Comparison of ENCODE assay signal across 14 cellular contexts in genomic region chr10:46087381-46087780, GRCh38. TPM values are rescaled to one million over a fixed set of nuclear protein-coding genes. Genes with fewer than 3 reads are reported as not detected.
"Had no signal": no experiment of that assay in that cellular context is flagged by ENCODE, and none has a peak within 500 bp of the region (broad histone marks: within the 10 kb centered on the region; RNA-seq: fewer than 3 reads in every experiment).

No MANE protein-coding gene starts in this region.

RNA-seq across cellular contexts. Expression of gene MSMB, which starts 41.3 kb away (rescaled TPM):
- total RNA-seq: kidney, kidney epithelial cell, left cardiac atrium, left colon, left ventricle myocardium inferior, left ventricle myocardium superior, liver, lung microvascular endothelial cell, mammary epithelial cell, mesenteric fat pad, mesothelial cell of epicardium, mononuclear cell, mucosa of descending colon, myocyte had no signal
